Comparison of ENCODE assay signal across 8 cellular contexts in the genomic region with DNA sequence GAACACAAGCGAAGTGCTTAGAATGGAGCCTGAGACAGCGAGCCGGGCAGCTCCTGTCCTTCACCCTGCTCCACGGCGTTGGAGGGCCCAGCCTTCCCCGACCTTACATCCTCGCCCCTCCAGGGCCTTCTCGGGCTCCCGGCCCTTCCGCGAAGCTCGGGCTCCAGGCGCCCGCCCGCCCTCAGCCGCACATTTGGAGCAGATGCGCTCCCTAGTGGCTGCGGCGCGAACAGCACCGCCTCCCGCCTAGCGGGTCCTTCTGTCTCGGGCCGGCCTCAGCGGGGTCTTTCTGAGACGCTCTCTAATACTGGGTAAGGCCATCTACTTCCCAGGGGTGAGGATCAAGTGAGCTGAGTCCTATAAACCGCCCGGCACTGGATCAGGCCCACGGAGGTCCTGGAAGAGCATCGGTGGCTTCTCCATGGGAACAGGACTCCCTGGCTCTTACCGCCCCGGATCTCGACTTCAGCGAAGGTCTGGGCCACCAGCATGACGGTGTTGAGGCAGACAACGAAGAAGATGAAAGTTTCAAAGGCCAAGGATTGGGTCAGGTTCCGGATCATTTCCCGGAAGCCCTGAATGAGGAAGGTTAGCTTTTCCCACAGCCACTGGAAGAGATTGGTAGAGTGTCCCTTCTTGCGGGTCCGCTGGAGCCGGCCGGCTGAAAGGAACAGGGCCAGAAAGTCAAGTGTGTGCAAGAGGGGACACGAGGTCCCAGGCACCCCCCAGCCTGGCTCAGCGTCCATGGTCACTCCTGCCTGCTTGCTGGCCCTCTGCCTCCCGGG. TPM values are rescaled to one million over a fixed set of nuclear protein-coding genes. Genes with fewer than 3 reads are reported as not detected.
DNase-seq lines count a peak whose midpoint lies in the region; TF ChIP-seq lines count a peak whose summit lies in the region.

No MANE protein-coding gene starts in this region.

- no peaks in the 10 kb centered on the region for H3K79me2 ChIP-seq in parathyroid adenoma

- no peak overlapping the region for H3K9ac ChIP-seq in parathyroid adenoma

- no peaks in the 10 kb centered on the region for H3K27me3 Mint-ChIP-seq in IgD-negative memory B cell

- TF ChIP-seq CTCF in parathyroid adenoma (IDR thresholded peaks at IDR 0.05) (peak; percentile 87), tibial artery (IDR thresholded peaks at IDR 0.05) (peak; percentile 97 to 99)

- H3K27ac Mint-ChIP-seq in IgD-negative memory B cell = peak overlapping the region in 1 of 3 donors; percentile 28

- peak overlapping the region; percentile 86 for H2AFZ ChIP-seq in parathyroid adenoma

- peaks cover 9% of the 10 kb centered on the region for H3K4me1 ChIP-seq in SJCRH30
- H3K4me1 ChIP-seq in parathyroid adenoma = peaks cover 2% of the 10 kb centered on the region
- H3K4me1 ChIP-seq in tibial artery = peaks cover 0 to 27% (median 23%) of the 10 kb centered on the region in 4 donors

- H3K27ac ChIP-seq in SJCRH30 (no peak overlapping the region), parathyroid adenoma (no peak overlapping the region), tibial artery (peak overlapping the region in 1 of 2 donors; percentile 34)

- peak; percentile 12 for DNase-seq in DMS153 (lab: John Stamatoyannopoulos, UW)
- peak; percentile 72 to 86 for DNase-seq in SJCRH30
- DNase-seq in activated gamma-delta T cell treated with anti-CD3 and anti-CD28 coated beads, Interleukin-2, amount 50 U/mL, for 16 hours (ENCODE audit: low read depth) = peak; percentile 70
- peak; percentile 86 for DNase-seq in germinal center (ENCODE audit: low spot score)
- peak; percentile 62 to 85 for DNase-seq in tibial artery
- DNase-seq in cortex of kidney (lab: John Stamatoyannopoulos, UW) = no peak

- intact Hi-C loops in tibial artery (cut with DNase I; ENCODE audit: low total_unique reads) = loop anchor here (5.0 kb wide), 1 partner anchor 35 kb away; no protein-coding TSS in a partner anchor

- H3K9me3 ChIP-seq in SJCRH30 (replicated peaks) (no peaks in the 10 kb centered on the region), parathyroid adenoma (ENCODE audit: control insufficient read depth, low read length) (no peaks in the 10 kb centered on the region), tibial artery (no peaks in the 10 kb centered on the region)

- H3K36me3 ChIP-seq in SJCRH30 (no peaks in the 10 kb centered on the region), parathyroid adenoma (ENCODE audit: control insufficient read depth, insufficient read depth, low read length) (no peaks in the 10 kb centered on the region), tibial artery (no peaks in the 10 kb centered on the region)

- H3K4me2 ChIP-seq in parathyroid adenoma (ENCODE audit: low read length) = peak overlapping the region; percentile 58

- H3K27me3 ChIP-seq in SJCRH30 = no peaks in the 10 kb centered on the region
- H3K27me3 ChIP-seq in parathyroid adenoma (ENCODE audit: control insufficient read depth, insufficient read depth, low read length) = no peaks in the 10 kb centered on the region
- no peaks in the 10 kb centered on the region for H3K27me3 ChIP-seq in tibial artery

- H3K4me3 ChIP-seq in SJCRH30 (no peak overlapping the region), parathyroid adenoma (ENCODE audit: low read depth, low read length) (no peak overlapping the region), tibial artery (peak overlapping the region; percentile 12 to 30)

- H3K4me1 Mint-ChIP-seq in IgD-negative memory B cell = peaks cover 2 to 5% (median 2%) of the 10 kb centered on the region in 3 donors

- peak overlapping the region in 3 of 4 donors; percentile 16 to 80 (median 45) for H3K4me3 Mint-ChIP-seq in IgD-negative memory B cell

- H3K9me3 Mint-ChIP-seq in IgD-negative memory B cell = no peaks in the 10 kb centered on the region

- peaks cover 1% of the 10 kb centered on the region for H3K36me3 Mint-ChIP-seq in IgD-negative memory B cell

RNA-seq across cellular contexts. Expression of a gene that starts 3.7 kb away (rescaled TPM):
- not detected for polyA plus RNA-seq in IgD-negative memory B cell
- total RNA-seq in SJCRH30 (2014; rRNA removed; shearing (Covaris generic)) = 0.24 and 0.51 TPM in 2 replicates

RNA-seq across cellular contexts. Expression of a gene that starts 10.8 kb away (rescaled TPM):
- polyA plus RNA-seq in IgD-negative memory B cell = not detected
- not detected in 2 replicates for total RNA-seq in SJCRH30 (2014; rRNA removed; shearing (Covaris generic))

RNA-seq across cellular contexts. Expression of a gene that starts 20.3 kb away (rescaled TPM):
- polyA plus RNA-seq in IgD-negative memory B cell = 284 TPM
- total RNA-seq in SJCRH30 (2014; rRNA removed; shearing (Covaris generic)) = 181 and 199 TPM in 2 replicates

RNA-seq across cellular contexts. Expression of a gene that starts 20.6 kb away (rescaled TPM):
- 35.8 TPM for polyA plus RNA-seq in IgD-negative memory B cell
- 52.9 and 55.1 TPM in 2 replicates for total RNA-seq in SJCRH30 (2014; rRNA removed; shearing (Covaris generic))

RNA-seq across cellular contexts. Expression of a gene that starts 26.4 kb away (rescaled TPM):
- polyA plus RNA-seq in IgD-negative memory B cell = not detected
- total RNA-seq in SJCRH30 (2014; rRNA removed; shearing (Covaris generic)) = not detected in 2 replicates

Comparison
In these comparisons a context has a peak if more than half of its experiments do, and no peak if none do; other contexts are left out.
1. H3K4me3 ChIP-seq: peak in tibial artery (2 of 2); none in SJCRH30 (single experiment) and parathyroid adenoma (single experiment).